8 cellular contexts compared by ENCODE assay signal in genomic region chr10:50552771-50553535, GRCh38.
A peak's percentile ranks its signal among the peaks of the same experiment; 100 is the strongest.
DNase-seq lines count a peak whose midpoint lies in the region; ATAC-seq and TF ChIP-seq lines count a peak whose summit lies in the region.

No MANE protein-coding gene starts in this region.

- no peak overlapping the region for H2AFZ ChIP-seq in GM23248
- H2AFZ ChIP-seq in SK-N-SH (ENCODE audit: low read depth) = no peak overlapping the region

- H3K27ac ChIP-seq in GM23248 = peak overlapping the region; percentile 37; the same call in 1 of the 2 replicates
- no peak overlapping the region for H3K27ac ChIP-seq in SK-N-SH (ENCODE audit: low read depth in 2 of 2, low read length in 1 of 2)
- H3K27ac ChIP-seq in transverse colon = peak overlapping the region in 1 of 4 donors; percentile 47

- no peaks in the 10 kb centered on the region for H3K36me3 ChIP-seq in GM23248 (ENCODE audit: low read depth)
- H3K36me3 ChIP-seq in SK-N-SH (replicated peaks in 1 of 2; ENCODE audit: control insufficient read depth in 1 of 2, insufficient read depth in 2 of 2, low read length in 1 of 2) = no peaks in the 10 kb centered on the region
- no peaks in the 10 kb centered on the region for H3K36me3 ChIP-seq in transverse colon

- no peak overlapping the region for H3K4me3 ChIP-seq in GM12865 (ENCODE audit: low read depth, low read length)
- no peak overlapping the region for H3K4me3 ChIP-seq in GM23248
- no peak overlapping the region for H3K4me3 ChIP-seq in SK-N-SH (ENCODE audit: low read depth in 2 of 2, low read length in 1 of 2)
- no peak overlapping the region for H3K4me3 ChIP-seq in transverse colon

- H3K4me2 ChIP-seq in GM23248 (ENCODE audit: unreplicated experiment) (peak overlapping the region; percentile 17), SK-N-SH (no peak overlapping the region)

- H3K4me1 ChIP-seq in GM23248 (ENCODE audit: insufficient read depth) (peaks cover 51% of the 10 kb centered on the region), SK-N-SH (ENCODE audit: control insufficient read depth in 1 of 2, insufficient read depth in 2 of 2, low read depth in 1 of 2, low read length in 1 of 2) (peaks cover 29 to 38% of the 10 kb centered on the region in 2 experiments; a peak in 3 of 4 replicates), transverse colon (peaks cover 6 to 42% (median 23%) of the 10 kb centered on the region in 4 donors)

- TF ChIP-seq EP300 in SK-N-SH (IDR thresholded peaks at IDR 0.05; ENCODE audit: borderline replicate concordance in 1 of 2, low read depth in 1 of 2, low read length in 1 of 2) (no peak), transverse colon (IDR thresholded peaks at IDR 0.05; ENCODE audit: low read depth) (no peak)

- TF ChIP-seq RAD21 in SK-N-SH (IDR thresholded peaks at IDR 0.05; ENCODE audit: low read length) = peak; percentile 54

- H3K27me3 ChIP-seq in GM23248 (replicated peaks; ENCODE audit: insufficient read depth) (no peaks in the 10 kb centered on the region), SK-N-SH (ENCODE audit: insufficient read depth) (no peaks in the 10 kb centered on the region), transverse colon (no peaks in the 10 kb centered on the region)

- CTCF ChIA-PET in SK-N-SH (lab: Yijun Ruan, JAX) = interaction anchor here (0.8 to 1.7 kb wide), 3 partner anchors 10 to 71 kb away, joined by 3 to 4 read pairs (median 3); no protein-coding TSS in a partner anchor

- no peaks in the 10 kb centered on the region for H3K9me3 ChIP-seq in GM23248 (ENCODE audit: low read depth)
- H3K9me3 ChIP-seq in SK-N-SH = no peaks in the 10 kb centered on the region
- no peaks in the 10 kb centered on the region for H3K9me3 ChIP-seq in transverse colon

- H3K79me2 ChIP-seq in GM23248 (ENCODE audit: insufficient read depth) (peaks cover 16% of the 10 kb centered on the region), SK-N-SH (ENCODE audit: insufficient read depth) (peaks cover 5% of the 10 kb centered on the region)

- 85 to 89% methylated on average over 4 of the region's 4 CpGs for WGBS in GM23248 (ENCODE audit: low coverage in 1 of 2, low lambda C conversion rate in 2 of 2, missing lambda C conversion rate in 2 of 2), 2 experiments
- WGBS in SK-N-SH (ENCODE audit: low lambda C conversion rate) = 80% methylated on average over 4 of the region's 4 CpGs
- 64 to 71% methylated on average over 4 of the region's 4 CpGs for WGBS in transverse colon (ENCODE audit: low coverage in 1 of 2), 2 donors

- H3F3A ChIP-seq in GM23248 (ENCODE audit: insufficient read depth) (peaks cover 26% of the 10 kb centered on the region), SK-N-SH (replicated peaks; ENCODE audit: insufficient read depth) (peaks cover 5% of the 10 kb centered on the region)

- no peak for TF ChIP-seq POLR2A in transverse colon (IDR thresholded peaks at IDR 0.05)

- H3K9ac ChIP-seq in GM23248 = no peak overlapping the region
- H3K9ac ChIP-seq in SK-N-SH = no peak overlapping the region

- H3K9me2 ChIP-seq in GM23248 (ENCODE audit: insufficient read depth) (no peaks in the 10 kb centered on the region), SK-N-SH (no peaks in the 10 kb centered on the region)

- H4K20me1 ChIP-seq in GM23248 (ENCODE audit: insufficient read depth) = no peaks in the 10 kb centered on the region
- no peaks in the 10 kb centered on the region for H4K20me1 ChIP-seq in SK-N-SH (ENCODE audit: insufficient read depth)

- intact Hi-C loops in transverse colon (cut with DNase I; ENCODE audit: low total_unique reads) = no loop called here

- DNase-seq in GM12865 (ENCODE audit: low read depth) = peak; percentile 48
- DNase-seq in GM23248 = peak; percentile 53
- DNase-seq in SK-N-SH = no peak
- peak; percentile 44 for DNase-seq in fibroblast of peridontal ligament (ENCODE audit: extremely low read depth)
- DNase-seq in transverse colon = peak; percentile 34
- no peak for DNase-seq in SK-N-DZ (ENCODE audit: low spot score)

- ATAC-seq in HG03469 (IDR thresholded peaks at IDR 0.05; ENCODE audit: unreplicated experiment) (no peak), GM19328 (IDR thresholded peaks at IDR 0.05; ENCODE audit: unreplicated experiment) (no peak)

- in situ Hi-C loops in GM23248 (cut with MboI) (no loop called here), transverse colon (cut with MboI; ENCODE audit: low pct_ligation_motif_present in 1 of 4, low pct_unique_long_range_greater_than_20kb in 1 of 4, low sequenced_read_pairs in 3 of 4) (no loop called here)

- POLR2A ChIA-PET in SK-N-SH (lab: Yijun Ruan, JAX) = no interaction called here

- TF ChIP-seq CTCF in GM12865 (IDR thresholded peaks at IDR 0.05; ENCODE audit: insufficient read depth, low read depth, low read length, missing control alignments) (no peak), SK-N-SH (IDR thresholded peaks at IDR 0.05) (peak; percentile 35), transverse colon (IDR thresholded peaks at IDR 0.05) (peak in 4 of 5 experiments; percentile 14 to 31 (median 24))

TF ChIP-seq in SK-N-SH, 30 proteins besides CTCF, POLR2A, EP300 and RAD21:
- TF ChIP-seq CHD2 (IDR thresholded peaks at IDR 0.05; ENCODE audit: low read length, partially characterized antibody) (no peak), PBX3 (IDR thresholded peaks at IDR 0.05) (0 out of 2 replicates have a peak, but pooled peaks have one; percentile 20), SMC3 (IDR thresholded peaks at IDR 0.05; ENCODE audit: low read depth, low read length) (peak; percentile 40)

Comparison
In these comparisons a context has a peak if more than half of its experiments do, and no peak if none do; other contexts are left out.
1. DNase-seq: peak in GM12865 (single experiment), GM23248 (single experiment), fibroblast of peridontal ligament (single experiment) and transverse colon (single experiment); none in SK-N-SH (single experiment) and SK-N-DZ (single experiment).